ENCODE assay signal across 18 cellular contexts in genomic region chr3:4581040-4581439, GRCh38.
DNase-seq lines count a peak whose midpoint lies in the region; ATAC-seq and TF ChIP-seq lines count a peak whose summit lies in the region.
"Had no signal": no experiment of that assay in that cellular context is flagged by ENCODE, and none has a peak within 500 bp of the region (broad histone marks: within the 10 kb centered on the region; RNA-seq: fewer than 3 reads in every experiment).

No MANE protein-coding gene starts in this region.

- POLR2A ChIA-PET in activated CD8-positive, alpha-beta T cell treated with anti-CD3 and anti-CD28 coated beads for 36 hours (lab: Charles Lee): no interaction called here
- POLR2A ChIA-PET in activated CD8-positive, alpha-beta T cell treated with anti-CD3 and anti-CD28 coated beads, Interleukin-2, amount 10 ng/mL, durations not matched to agents 7 days and 5 days (lab: Charles Lee): no interaction called here

- no peaks in the 10 kb centered on the region for H3K9me3 ChIP-seq in esophagus muscularis mucosa
- no peaks in the 10 kb centered on the region for H3K9me3 ChIP-seq in tibial artery

- WGBS in esophagus muscularis mucosa: 59% methylated on average over 6 of the region's 6 CpGs

- H3K4me3 Mint-ChIP-seq in activated CD8-positive, alpha-beta T cell treated with anti-CD3 and anti-CD28 coated beads for 36 hours: no peak overlapping the region
- H3K4me3 Mint-ChIP-seq in activated CD8-positive, alpha-beta T cell treated with anti-CD3 and anti-CD28 coated beads, Interleukin-2, amount 10 ng/mL, durations not matched to agents 7 days and 5 days: no peak overlapping the region
- H3K4me3 Mint-ChIP-seq in naive B cell: peak overlapping the region in 4 of 8 donors; percentile 23 to 58 (median 45)
- H3K4me3 Mint-ChIP-seq: activated CD4-positive, alpha-beta T cell treated with anti-CD3 and anti-CD28 coated beads for 36 hours; activated T-cell treated with anti-CD3 and anti-CD28 coated beads, Interleukin-2, amount 50 U/mL, for 72 hours; endodermal cell; H9; natural killer cell treated with Interleukin-12 subunit alpha and Interleukin-12 subunit beta and Interleukin-15 and Interleukin-18, amount 100 ng/mL, for 72 hours had no signal

- no peaks in the 10 kb centered on the region for H3K9me3 Mint-ChIP-seq in activated CD8-positive, alpha-beta T cell treated with anti-CD3 and anti-CD28 coated beads for 36 hours
- H3K9me3 Mint-ChIP-seq in activated CD8-positive, alpha-beta T cell treated with anti-CD3 and anti-CD28 coated beads, Interleukin-2, amount 10 ng/mL, durations not matched to agents 7 days and 5 days (ENCODE audit: insufficient read depth): no peaks in the 10 kb centered on the region
- H3K9me3 Mint-ChIP-seq in naive B cell: no peaks in the 10 kb centered on the region
- H3K9me3 Mint-ChIP-seq: activated T-cell treated with anti-CD3 and anti-CD28 coated beads, Interleukin-2, amount 50 U/mL, for 72 hours; endodermal cell; H9; natural killer cell treated with Interleukin-12 subunit alpha and Interleukin-12 subunit beta and Interleukin-15 and Interleukin-18, amount 100 ng/mL, for 72 hours had no signal

- DNase-seq in activated CD8-positive, alpha-beta T cell treated with anti-CD3 and anti-CD28 coated beads for 36 hours: no peak
- DNase-seq in activated CD8-positive, alpha-beta T cell treated with anti-CD3 and anti-CD28 coated beads, Interleukin-2, amount 10 ng/mL, durations not matched to agents 7 days and 5 days: no peak
- no peak for DNase-seq in esophagus muscularis mucosa (ENCODE audit: extremely low spot score)
- no peak for DNase-seq in naive B cell
- no peak for DNase-seq in tibial artery
- DNase-seq in NCI-H2107 (lab: John Stamatoyannopoulos, UW): no peak
- no peak for DNase-seq in NCI-H146 (lab: John Stamatoyannopoulos, UW)
- no peak for DNase-seq in DMS53 treated with DMSO at 0.1 percent for 48 hours (lab: John Stamatoyannopoulos, UW; ENCODE audit: unreplicated experiment)
- DNase-seq: activated CD4-positive, alpha-beta T cell treated with anti-CD3 and anti-CD28 coated beads for 36 hours; activated T-cell treated with anti-CD3 and anti-CD28 coated beads, Interleukin-2, amount 50 U/mL, for 72 hours; Kasumi-1; NCI-H510A treated with DMSO at 0.1 percent for 48 hours; stimulated activated naive CD8-positive, alpha-beta T cell treated with anti-CD3 and anti-CD28 coated beads, Interleukin-15, Interleukin-2, amounts not matched to agents 100 U/mL and 50 U/mL, for 24 hours; T-helper 2 cell had no signal

- no peak for TF ChIP-seq CTCF in activated CD8-positive, alpha-beta T cell treated with anti-CD3 and anti-CD28 coated beads for 36 hours (IDR thresholded peaks at IDR 0.05)
- TF ChIP-seq CTCF in esophagus muscularis mucosa (IDR thresholded peaks at IDR 0.05) (no peak), tibial artery (IDR thresholded peaks at IDR 0.05) (no peak)

- TF ChIP-seq EP300 in esophagus muscularis mucosa (IDR thresholded peaks at IDR 0.05): no peak

- peaks cover 47% of the 10 kb centered on the region for H3K4me1 Mint-ChIP-seq in activated CD8-positive, alpha-beta T cell treated with anti-CD3 and anti-CD28 coated beads for 36 hours (ENCODE audit: low read depth)
- H3K4me1 Mint-ChIP-seq in activated CD8-positive, alpha-beta T cell treated with anti-CD3 and anti-CD28 coated beads, Interleukin-2, amount 10 ng/mL, durations not matched to agents 7 days and 5 days (ENCODE audit: low read depth): peaks cover 25% of the 10 kb centered on the region
- H3K4me1 Mint-ChIP-seq in naive B cell: peaks cover 75 to 91% (median 78%) of the 10 kb centered on the region in 3 donors

- no peaks in the 10 kb centered on the region for H3K27me3 Mint-ChIP-seq in activated CD8-positive, alpha-beta T cell treated with anti-CD3 and anti-CD28 coated beads for 36 hours
- H3K27me3 Mint-ChIP-seq in activated CD8-positive, alpha-beta T cell treated with anti-CD3 and anti-CD28 coated beads, Interleukin-2, amount 10 ng/mL, durations not matched to agents 7 days and 5 days (ENCODE audit: low read depth): no peaks in the 10 kb centered on the region
- H3K27me3 Mint-ChIP-seq in naive B cell: no peaks in the 10 kb centered on the region
- H3K27me3 Mint-ChIP-seq: activated CD4-positive, alpha-beta T cell treated with anti-CD3 and anti-CD28 coated beads for 36 hours; natural killer cell treated with Interleukin-12 subunit alpha and Interleukin-12 subunit beta and Interleukin-15 and Interleukin-18, amount 100 ng/mL, for 72 hours had no signal

- no peak for TF ChIP-seq POLR2A in esophagus muscularis mucosa (IDR thresholded peaks at IDR 0.05; ENCODE audit: low read depth)

- no peaks in the 10 kb centered on the region for H3K27me3 ChIP-seq in esophagus muscularis mucosa
- H3K27me3 ChIP-seq in tibial artery: no peaks in the 10 kb centered on the region

- H3K4me1 ChIP-seq in esophagus muscularis mucosa: peaks cover 40 to 85% (median 62%) of the 10 kb centered on the region in 4 donors
- H3K4me1 ChIP-seq in tibial artery: peaks cover 0 to 77% (median 34%) of the 10 kb centered on the region in 4 donors

- CTCF ChIA-PET in activated CD8-positive, alpha-beta T cell treated with anti-CD3 and anti-CD28 coated beads for 36 hours (lab: Charles Lee): no interaction called here
- CTCF ChIA-PET in activated CD8-positive, alpha-beta T cell treated with anti-CD3 and anti-CD28 coated beads, Interleukin-2, amount 10 ng/mL, durations not matched to agents 7 days and 5 days (lab: Charles Lee): no interaction called here

- H3K36me3 Mint-ChIP-seq in activated CD8-positive, alpha-beta T cell treated with anti-CD3 and anti-CD28 coated beads for 36 hours (ENCODE audit: low read depth): no peaks in the 10 kb centered on the region
- no peaks in the 10 kb centered on the region for H3K36me3 Mint-ChIP-seq in activated CD8-positive, alpha-beta T cell treated with anti-CD3 and anti-CD28 coated beads, Interleukin-2, amount 10 ng/mL, durations not matched to agents 7 days and 5 days (ENCODE audit: low read depth)
- no peaks in the 10 kb centered on the region for H3K36me3 Mint-ChIP-seq in naive B cell
- H3K36me3 Mint-ChIP-seq: natural killer cell treated with Interleukin-12 subunit alpha and Interleukin-12 subunit beta and Interleukin-15 and Interleukin-18, amount 100 ng/mL, for 72 hours had no signal

- H3K4me3 ChIP-seq in esophagus muscularis mucosa (no peak overlapping the region), tibial artery (no peak overlapping the region)

- H3K27ac Mint-ChIP-seq in activated CD8-positive, alpha-beta T cell treated with anti-CD3 and anti-CD28 coated beads for 36 hours: peak overlapping the region; percentile 15
- H3K27ac Mint-ChIP-seq in activated CD8-positive, alpha-beta T cell treated with anti-CD3 and anti-CD28 coated beads, Interleukin-2, amount 10 ng/mL, durations not matched to agents 7 days and 5 days: no peak overlapping the region
- peak overlapping the region; percentile 51 to 95 (median 72) for H3K27ac Mint-ChIP-seq in naive B cell
- H3K27ac Mint-ChIP-seq: activated CD4-positive, alpha-beta T cell treated with anti-CD3 and anti-CD28 coated beads for 36 hours; activated T-cell treated with anti-CD3 and anti-CD28 coated beads, Interleukin-2, amount 50 U/mL, for 72 hours; endodermal cell; natural killer cell treated with Interleukin-12 subunit alpha and Interleukin-12 subunit beta and Interleukin-15 and Interleukin-18, amount 100 ng/mL, for 72 hours had no signal

- peak overlapping the region; percentile 15 to 76 (median 24) for H3K27ac ChIP-seq in esophagus muscularis mucosa (replicated peaks in 1 of 4)
- H3K27ac ChIP-seq in tibial artery: peak overlapping the region; percentile 69 to 82
- H3K27ac ChIP-seq: HL-60 had no signal

- intact Hi-C loops in activated CD8-positive, alpha-beta T cell treated with anti-CD3 and anti-CD28 coated beads for 36 hours (cut with micrococcal nuclease): loop anchor here (5.0 kb wide), 1 partner anchor 89 kb away; the partner anchor contains the start of gene ITPR1
- intact Hi-C loops in esophagus muscularis mucosa (cut with DNase I): no loop called here
- intact Hi-C loops in tibial artery (cut with DNase I; ENCODE audit: low total_unique reads): loop anchor here (5.0 kb wide), 2 partner anchors 49 to 229 kb away; no protein-coding TSS in a partner anchor

- no peaks in the 10 kb centered on the region for H3K36me3 ChIP-seq in esophagus muscularis mucosa
- no peaks in the 10 kb centered on the region for H3K36me3 ChIP-seq in tibial artery

- no peak for ATAC-seq in activated CD8-positive, alpha-beta T cell treated with anti-CD3 and anti-CD28 coated beads for 36 hours
- no peak for ATAC-seq in activated CD8-positive, alpha-beta T cell treated with anti-CD3 and anti-CD28 coated beads, Interleukin-2, amount 10 ng/mL, durations not matched to agents 7 days and 5 days
- no peak for ATAC-seq in naive B cell (ENCODE audit: low read depth in 2 of 2)
- ATAC-seq: activated CD4-positive, alpha-beta T cell treated with anti-CD3 and anti-CD28 coated beads for 36 hours; activated T-cell treated with anti-CD3 and anti-CD28 coated beads, Interleukin-2, amount 50 U/mL, for 72 hours; natural killer cell treated with Interleukin-12 subunit alpha and Interleukin-12 subunit beta and Interleukin-15 and Interleukin-18, amount 100 ng/mL, for 72 hours; stimulated activated naive CD8-positive, alpha-beta T cell treated with anti-CD3 and anti-CD28 coated beads, Interleukin-15, Interleukin-2, amounts not matched to agents 100 U/mL and 50 U/mL, for 24 hours had no signal
